Comparison of ENCODE assay signal across 8 cellular contexts in the genomic region with DNA sequence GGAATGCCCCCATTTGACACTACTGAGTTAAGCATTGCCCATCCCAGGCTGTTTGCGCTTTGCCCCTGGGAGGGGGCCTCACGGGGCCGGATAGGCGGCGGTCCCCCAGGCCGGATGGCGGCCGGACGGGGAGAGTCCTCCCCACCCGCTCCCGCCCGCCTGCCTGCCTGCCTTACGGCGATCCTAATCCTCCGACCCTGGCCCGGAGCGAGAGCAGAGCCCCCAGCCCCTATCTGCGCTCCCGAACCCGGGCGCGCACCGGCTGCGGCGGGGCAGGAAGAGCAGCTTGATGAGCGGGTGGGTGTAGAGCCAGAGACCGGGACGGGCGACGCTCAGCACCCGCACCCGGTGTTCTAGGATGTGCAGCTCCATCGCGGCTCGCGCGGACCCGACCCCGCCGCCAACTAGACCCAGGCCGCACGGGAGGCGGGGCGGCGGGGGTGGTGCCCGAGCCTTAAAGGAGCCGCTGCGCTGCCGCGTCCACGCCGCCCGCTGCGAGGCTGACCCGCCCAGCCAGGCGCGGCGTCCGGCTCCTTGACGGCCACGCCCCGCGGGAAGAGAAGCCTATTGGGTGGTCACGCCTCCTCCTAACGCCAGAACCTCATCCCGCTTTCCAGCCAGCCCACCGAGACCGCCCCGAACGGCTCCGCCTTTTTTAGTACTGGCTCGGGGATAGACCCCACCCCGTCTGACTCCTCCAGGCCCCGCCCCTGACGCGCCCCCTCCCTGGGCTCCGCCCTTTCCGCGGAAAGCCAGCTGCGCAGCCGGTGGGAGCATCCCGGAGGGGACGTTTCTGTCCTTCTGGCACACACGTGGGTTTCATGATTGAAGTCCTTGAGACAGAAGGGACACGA. TPM values are rescaled to one million over a fixed set of nuclear protein-coding genes. Genes with fewer than 3 reads are reported as not detected.
DNase-seq lines count a peak whose midpoint lies in the region; ATAC-seq, FAIRE-seq and TF ChIP-seq lines count a peak whose summit lies in the region.

A gene (minus strand): TSS at position 380 of the 854 bp plus-strand sequence. CDS start 8 bp downstream, at position 372.

- peak within 1 kb of the TSS; percentile 68 to 76 for H3K9ac ChIP-seq in kidney (ENCODE audit: low read length in 2 of 2)

- H3K4me3 ChIP-seq in kidney (ENCODE audit: low read length in 2 of 2): peak within 1 kb of the TSS; percentile 63 to 81

- FAIRE-seq in kidney (lab: Jason Lieb, UNC): no peak

- peaks cover 16 to 33% of the 10 kb centered on the region in 2 donors for H3K36me3 ChIP-seq in kidney (ENCODE audit: control insufficient read depth in 1 of 2, insufficient read depth in 2 of 2, low read length in 2 of 2)

- intact Hi-C loops in kidney (cut with DNase I): no loop called here

- H3K4me1 ChIP-seq in kidney (ENCODE audit: control insufficient read depth in 1 of 2, insufficient read depth in 1 of 2, low read depth in 1 of 2, low read length in 2 of 2): peaks cover 31 to 33% of the 10 kb centered on the region in 2 donors

- ATAC-seq in GM19023 (IDR thresholded peaks at IDR 0.05; ENCODE audit: unreplicated experiment) (peak; percentile 71), HG03196 (IDR thresholded peaks at IDR 0.05; ENCODE audit: unreplicated experiment) (peak; percentile 47)

- peak within 1 kb of the TSS; percentile 91 to 93 for H3K27ac ChIP-seq in kidney (ENCODE audit: low read depth in 2 of 2, low read length in 2 of 2)

- TF ChIP-seq CTCF in kidney (IDR thresholded peaks at IDR 0.05; ENCODE audit: borderline replicate concordance, extremely low read depth, insufficient read depth): no peak

- no peaks in the 10 kb centered on the region for H3K9me3 ChIP-seq in kidney (ENCODE audit: control insufficient read depth in 1 of 2, low read length in 2 of 2)

- DNase-seq in AG08396 (ENCODE audit: low spot score) (peak; percentile 99), NCI-H446 (lab: John Stamatoyannopoulos, UW) (peak; percentile 92 to 98), cerebellar nuclear complex (lab: John Stamatoyannopoulos, UW) (peak; percentile 34 to 44), kidney (peak; percentile 99)
- DNase-seq in activated CD4-positive, CD25-positive, alpha-beta regulatory T cell treated with anti-CD3 and anti-CD28 coated beads, Interleukin-2, amount 50 U/mL, for 72 hours: peak; percentile 90
- DNase-seq in stimulated activated CD4-positive, alpha-beta T cell treated with anti-CD3 and anti-CD28 coated beads, Interleukin-15, amount 100 ng/mL, for 1 hour (ENCODE audit: low read depth in 1 of 2, low spot score in 1 of 2): peak; percentile 75 to 84

RNA-seq across cellular contexts. Expression of the gene that starts here (rescaled TPM):
- total RNA-seq in kidney: 16.5 TPM
- 71.7 TPM for polyA plus RNA-seq in kidney (ENCODE audit: insufficient read depth, low read depth, low replicate concordance)

Comparison
In these comparisons a context has a peak if more than half of its experiments do, and no peak if none do; other contexts are left out.
1. Peak in every context shown above with its lines: DNase-seq, ATAC-seq, H3K4me3 ChIP-seq and H3K27ac ChIP-seq.
2. DNase-seq: peak in every context shown above with its lines; median percentile 99 in AG08396; 99 in kidney; 95 in NCI-H446; 90 in activated CD4-positive, CD25-positive, alpha-beta regulatory T cell treated with anti-CD3 and anti-CD28 coated beads, Interleukin-2, amount 50 U/mL, for 72 hours; 80 in stimulated activated CD4-positive, alpha-beta T cell treated with anti-CD3 and anti-CD28 coated beads, Interleukin-15, amount 100 ng/mL, for 1 hour; 39 in cerebellar nuclear complex.